Comparison of ENCODE assay signal across 1 cellular context in genomic region chr3:16715281-16715680, GRCh38.
TF ChIP-seq lines count a peak whose summit lies in the region.

No MANE protein-coding gene starts in this region.

TF ChIP-seq in H1, 55 proteins besides CTCF, POLR2A, EP300 and RAD21 (continued from another document):
- no peak for TF ChIP-seq CEBPB (IDR thresholded peaks at IDR 0.05; ENCODE audit: low read depth, low read length)
- no peak for TF ChIP-seq PHF8 (conservative IDR thresholded peaks at IDR 0.05; ENCODE audit: low read depth, low read length)
- TF ChIP-seq HDAC2 (IDR thresholded peaks at IDR 0.05; ENCODE audit: borderline replicate concordance in 1 of 2, low read depth in 2 of 2, low read length in 2 of 2): no peak
- no peak for TF ChIP-seq SUZ12 (IDR thresholded peaks at IDR 0.05; ENCODE audit: low read length)
- TF ChIP-seq BCL11A (IDR thresholded peaks at IDR 0.05; ENCODE audit: low read depth in 2 of 2, low read length in 2 of 2): no peak
- TF ChIP-seq SAP30 (IDR thresholded peaks at IDR 0.05; ENCODE audit: insufficient read depth, insufficient replicate concordance, low read length): no peak
- no peak for TF ChIP-seq MAFK (IDR thresholded peaks at IDR 0.05; ENCODE audit: low read depth, low read length)
